Comparison of ENCODE assay signal across 17 cellular contexts in the genomic region with DNA sequence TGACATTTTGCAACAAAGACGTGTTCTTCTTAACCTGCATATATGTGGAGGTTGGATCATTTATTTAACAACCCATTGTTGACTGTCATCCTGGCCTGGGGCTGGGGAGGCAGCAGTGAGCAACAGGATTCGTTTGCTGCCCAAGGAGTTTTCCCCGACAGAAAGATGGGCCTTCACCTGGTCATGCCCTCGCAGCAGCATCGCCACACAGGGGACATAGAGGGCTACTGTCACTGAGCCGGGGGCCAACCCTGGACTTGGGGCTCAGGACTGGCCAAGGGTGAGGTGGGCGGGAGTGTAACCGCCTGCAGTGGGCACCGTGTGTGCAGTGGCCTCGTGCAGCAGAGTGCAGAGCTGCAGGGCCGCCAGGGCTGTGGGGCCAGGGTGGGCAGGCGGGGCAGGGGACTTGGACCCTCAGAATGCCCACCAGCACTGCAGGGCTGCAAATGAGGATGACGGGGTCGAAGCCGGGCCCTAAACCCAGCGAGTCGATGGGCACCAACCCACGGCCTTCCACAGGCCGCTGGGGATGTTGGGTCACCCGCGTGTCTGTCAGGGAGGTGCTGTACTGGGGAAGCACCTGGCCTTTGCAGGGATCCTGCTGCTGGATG. TPM values are rescaled to one million over a fixed set of nuclear protein-coding genes. Genes with fewer than 3 reads are reported as not detected.
DNase-seq lines count a peak whose midpoint lies in the region; ATAC-seq and TF ChIP-seq lines count a peak whose summit lies in the region.
"Had no signal": no experiment of that assay in that cellular context is flagged by ENCODE, and none has a peak within 500 bp of the region (broad histone marks: within the 10 kb centered on the region; RNA-seq: fewer than 3 reads in every experiment).

No MANE protein-coding gene starts in this region.

- DNase-seq in LNCaP clone FGC (ENCODE audit: low read depth) (no peak), dorsolateral prefrontal cortex (no peak), spleen (peak; percentile 81), sciatic nerve (ENCODE audit: low spot score) (no peak)
- DNase-seq in stimulated activated CD4-positive, alpha-beta T cell treated with anti-CD3 and anti-CD28 coated beads, Interleukin-2, amount 100 ng/mL, for 48 hours: no peak
- DNase-seq: activated CD4-positive, CD25-positive, alpha-beta regulatory T cell treated with anti-CD3 and anti-CD28 coated beads, Interleukin-2, amount 50 U/mL, for 72 hours; activated naive CD8-positive, alpha-beta T cell treated with anti-CD3 and anti-CD28 coated beads, Interleukin-2, amount 10 ng/mL, durations not matched to agents 7 days and 5 days; CD4-positive, CD25-positive, alpha-beta regulatory T cell; cerebellar nuclear complex; heart left ventricle; NCI-H1436 treated with DMSO at 0.1 percent for 48 hours; NCI-H446; OCI-M1; stimulated activated CD8-positive, alpha-beta memory T cell treated with anti-CD3 and anti-CD28 coated beads, Interleukin-4, amount 100 ng/mL, for 48 hours; T-cell had no signal

- peak overlapping the region in 40 of 59 donors; percentile 1 to 86 (median 50) for H3K27ac ChIP-seq in dorsolateral prefrontal cortex
- no peak overlapping the region for H3K27ac ChIP-seq in spleen
- H3K27ac ChIP-seq: heart left ventricle had no signal

- peaks cover 0 to 62% (median 4%) of the 10 kb centered on the region in 6 donors for H3K36me3 ChIP-seq in spleen

- TF ChIP-seq CTCF in GM12873 (IDR thresholded peaks at IDR 0.05; ENCODE audit: insufficient read depth, low read depth, low read length, missing control alignments): peak; percentile 45
- peak; percentile 24 for TF ChIP-seq CTCF in LNCaP clone FGC (IDR thresholded peaks at IDR 0.05; ENCODE audit: control insufficient read depth, extremely low read depth, insufficient read depth)
- TF ChIP-seq CTCF in dorsolateral prefrontal cortex (IDR thresholded peaks at IDR 0.05 in 54 of 56, conservative IDR thresholded peaks at IDR 0.05 in 2 of 56; ENCODE audit: low read depth in 1 of 56, partially characterized antibody in 56 of 56): peak in 18 of 56 donors; percentile 6 to 44 (median 22)
- no peak for TF ChIP-seq CTCF in spleen (IDR thresholded peaks at IDR 0.05 in 8 of 11, conservative IDR thresholded peaks at IDR 0.05 in 3 of 11)

- 85 to 95% (median 91%) methylated on average over 21 of the region's 21 CpGs for WGBS in spleen, 5 donors

- H3K4me1 ChIP-seq in spleen: peaks cover 3 to 35% (median 19%) of the 10 kb centered on the region in 6 donors

- no peak overlapping the region for H3K4me3 ChIP-seq in LNCaP clone FGC (ENCODE audit: low read depth, low read length)
- peak overlapping the region in 1 of 59 donors; percentile 24 for H3K4me3 ChIP-seq in dorsolateral prefrontal cortex
- H3K4me3 ChIP-seq in spleen: no peak overlapping the region
- H3K4me3 ChIP-seq: heart left ventricle had no signal

- H3K27me3 ChIP-seq in dorsolateral prefrontal cortex: peaks cover 0 to 13% (median 0%) of the 10 kb centered on the region in 45 donors
- H3K27me3 ChIP-seq in spleen (replicated peaks in 1 of 7): no peaks in the 10 kb centered on the region
- H3K27me3 ChIP-seq: heart left ventricle had no signal

- ATAC-seq in sciatic nerve: no peak
- ATAC-seq in GM21576 (IDR thresholded peaks at IDR 0.05; ENCODE audit: unreplicated experiment): no peak
- ATAC-seq: T-cell had no signal

- H3K9me3 ChIP-seq in spleen: no peaks in the 10 kb centered on the region
- H3K9me3 ChIP-seq: heart left ventricle had no signal

- intact Hi-C loops in dorsolateral prefrontal cortex (cut with DNase I): no loop called here
- intact Hi-C loops in spleen (cut with DNase I; ENCODE audit: low total_unique reads): no loop called here
- intact Hi-C loops in sciatic nerve (cut with DNase I): no loop called here

- no peak for TF ChIP-seq POLR2A in spleen (IDR thresholded peaks at IDR 0.05)

RNA-seq across cellular contexts. Expression of a gene that starts 11.8 kb away (rescaled TPM):
- total RNA-seq in dorsolateral prefrontal cortex (10 to 100 TPM; 41.2 to 72.5 (median 53.5) TPM), spleen (100 to 1,000 TPM in 1 of 7 donors, 10 to 100 TPM in 6; 60.5 to 120 (median 75.5) TPM), sciatic nerve (62.2 TPM)
- polyA plus RNA-seq in spleen: 10 to 100 TPM; 41.2 to 65.7 (median 46.8) TPM

Comparison
In these comparisons a context has a peak if more than half of its experiments do, and no peak if none do; other contexts are left out.
1. CTCF ChIP-seq: peak in GM12873 (single experiment) and LNCaP clone FGC (single experiment); none in spleen (0 of 11).
2. H3K27ac ChIP-seq: peak in dorsolateral prefrontal cortex (40 of 59); none in spleen (0 of 8).